In genomic region chr15:69603369-69604049, GRCh38 we compare ENCODE assay signal across 20 cellular contexts.
A peak's percentile ranks its signal among the peaks of the same experiment; 100 is the strongest.
DNase-seq lines count a peak whose midpoint lies in the region; ATAC-seq and TF ChIP-seq lines count a peak whose summit lies in the region.
"Had no signal": no experiment of that assay in that cellular context is flagged by ENCODE, and none has a peak within 500 bp of the region (broad histone marks: within the 10 kb centered on the region; RNA-seq: fewer than 3 reads in every experiment).

No MANE protein-coding gene starts in this region.

- POLR2A ChIA-PET in activated naive CD8-positive, alpha-beta T cell treated with anti-CD3 and anti-CD28 coated beads, Interleukin-2, amount 10 ng/mL, durations not matched to agents 7 days and 5 days (lab: Charles Lee) = no interaction called here
- POLR2A ChIA-PET in PC-3 (lab: Charles Lee; ENCODE audit: unreplicated experiment) = no interaction called here
- POLR2A ChIA-PET in MCF 10A (lab: Yijun Ruan, JAX) = no interaction called here

- no TSS peak for BruUV-seq in PC-3 (replicated peaks; lab: Mats Ljungman, UMichigan)
- no TSS peak for BruUV-seq in MCF 10A (replicated peaks; lab: Mats Ljungman, UMichigan)

- H3K9me3 Mint-ChIP-seq in activated naive CD8-positive, alpha-beta T cell treated with anti-CD3 and anti-CD28 coated beads, Interleukin-2, amount 10 ng/mL, durations not matched to agents 7 days and 5 days = no peaks in the 10 kb centered on the region
- H3K9me3 Mint-ChIP-seq in activated naive CD8-positive, alpha-beta T cell treated with anti-CD3 and anti-CD28 coated beads, Interleukin-2, amount 50 U/mL, for 24 hours = no peaks in the 10 kb centered on the region
- H3K9me3 Mint-ChIP-seq in endodermal cell (peaks cover 1% of the 10 kb centered on the region), MCF 10A (ENCODE audit: unreplicated experiment) (no peaks in the 10 kb centered on the region)
- H3K9me3 Mint-ChIP-seq in stimulated activated effector memory CD8-positive, alpha-beta T cell treated with anti-CD3 and anti-CD28 coated beads, Interleukin-12 subunit alpha, Interleukin-12 subunit beta, amount 100 ng/mL, for 72 hours = no peaks in the 10 kb centered on the region

- H3K27me3 ChIP-seq in PC-3 (ENCODE audit: low read length) (no peaks in the 10 kb centered on the region), endodermal cell (ENCODE audit: control insufficient read depth, insufficient read depth, low read length, poor library complexity, severe bottlenecking) (peaks cover 47% of the 10 kb centered on the region), MM.1S (replicated peaks; ENCODE audit: insufficient read depth, low read length) (no peaks in the 10 kb centered on the region)
- H3K27me3 ChIP-seq: Peyer's patch, SJCRH30 had no signal

- ATAC-seq in activated naive CD8-positive, alpha-beta T cell treated with anti-CD3 and anti-CD28 coated beads, Interleukin-2, amount 10 ng/mL, durations not matched to agents 7 days and 5 days (ENCODE audit: low read depth) = no peak
- ATAC-seq in activated naive CD8-positive, alpha-beta T cell treated with anti-CD3 and anti-CD28 coated beads, Interleukin-2, amount 50 U/mL, for 24 hours = no peak
- no peak; the same call in 1 of the 2 replicates for ATAC-seq in PC-3
- no peak for ATAC-seq in stimulated activated effector memory CD8-positive, alpha-beta T cell treated with anti-CD3 and anti-CD28 coated beads, Interleukin-12 subunit alpha, Interleukin-12 subunit beta, amount 100 ng/mL, for 72 hours
- no peak for ATAC-seq in GM19035 (IDR thresholded peaks at IDR 0.05; ENCODE audit: unreplicated experiment)
- ATAC-seq: GM12878 had no signal

- H3K36me3 Mint-ChIP-seq in activated naive CD8-positive, alpha-beta T cell treated with anti-CD3 and anti-CD28 coated beads, Interleukin-2, amount 10 ng/mL, durations not matched to agents 7 days and 5 days = no peaks in the 10 kb centered on the region
- no peaks in the 10 kb centered on the region for H3K36me3 Mint-ChIP-seq in activated naive CD8-positive, alpha-beta T cell treated with anti-CD3 and anti-CD28 coated beads, Interleukin-2, amount 50 U/mL, for 24 hours (ENCODE audit: low read depth)
- H3K36me3 Mint-ChIP-seq in endodermal cell (ENCODE audit: low read depth) (no peaks in the 10 kb centered on the region), MCF 10A (ENCODE audit: insufficient read depth, unreplicated experiment) (no peaks in the 10 kb centered on the region)
- peaks cover 3% of the 10 kb centered on the region for H3K36me3 Mint-ChIP-seq in stimulated activated effector memory CD8-positive, alpha-beta T cell treated with anti-CD3 and anti-CD28 coated beads, Interleukin-12 subunit alpha, Interleukin-12 subunit beta, amount 100 ng/mL, for 72 hours
- H3K36me3 Mint-ChIP-seq: CD4-positive, CD25-positive, alpha-beta regulatory T cell had no signal

- H4K20me1 ChIP-seq in PC-3 (ENCODE audit: low read length) (no peaks in the 10 kb centered on the region), MM.1S (ENCODE audit: insufficient read depth, low read length) (no peaks in the 10 kb centered on the region)

- H3K4me2 ChIP-seq in PC-3 (ENCODE audit: low read length) (no peak overlapping the region), MM.1S (ENCODE audit: low read depth, low read length) (no peak overlapping the region)

- H3F3A ChIP-seq in PC-3 (ENCODE audit: low read length, unreplicated experiment) (no peaks in the 10 kb centered on the region), MM.1S (ENCODE audit: insufficient read depth, low read length) (no peaks in the 10 kb centered on the region)

- TF ChIP-seq CTCF in PC-3 (conservative IDR thresholded peaks at IDR 0.05; ENCODE audit: low read depth, low read length) (no peak), endodermal cell (conservative IDR thresholded peaks at IDR 0.05) (no peak), MM.1S (IDR thresholded peaks at IDR 0.05; ENCODE audit: low read length) (no peak), MCF 10A (IDR thresholded peaks at IDR 0.05; ENCODE audit: unreplicated experiment) (no peak)

- intact Hi-C loops in PC-3 (cut with micrococcal nuclease) = no loop called here
- intact Hi-C loops in MCF 10A (cut with micrococcal nuclease) = no loop called here

- WGBS in endodermal cell (ENCODE audit: insufficient coverage in 1 of 2, insufficient read length in 1 of 2), 2 experiments = 0% methylated on average over 1 of the region's 1 CpG

- H2AFZ ChIP-seq in PC-3 (ENCODE audit: low read length) (no peak overlapping the region), MM.1S (ENCODE audit: low read length) (no peak overlapping the region)
- H2AFZ ChIP-seq: GM23248 had no signal

- H3K9ac ChIP-seq in PC-3 (ENCODE audit: low read length) = no peak overlapping the region
- H3K9ac ChIP-seq in endodermal cell (ENCODE audit: extremely low read depth, low read length, poor library complexity, severe bottlenecking) = no peak overlapping the region
- H3K9ac ChIP-seq in MM.1S (ENCODE audit: low read length) = no peak overlapping the region
- H3K9ac ChIP-seq: GM23248 had no signal

- no peaks in the 10 kb centered on the region for H3K79me2 ChIP-seq in PC-3 (ENCODE audit: low read length)
- H3K79me2 ChIP-seq in MM.1S (ENCODE audit: low read length) = no peaks in the 10 kb centered on the region

- H3K9me2 ChIP-seq in PC-3 (replicated peaks; ENCODE audit: low read length) (no peaks in the 10 kb centered on the region), MM.1S (replicated peaks; ENCODE audit: insufficient read depth, low read length) (no peaks in the 10 kb centered on the region)

- H3K4me3 ChIP-seq in PC-3 (ENCODE audit: low read length) (no peak overlapping the region), endodermal cell (ENCODE audit: low read length) (no peak overlapping the region), MM.1S (ENCODE audit: low read length) (no peak overlapping the region)
- H3K4me3 ChIP-seq: GM12878, GM23248, HAP-1, Peyer's patch, SJCRH30 had no signal

- no peak for DNase-seq in activated naive CD8-positive, alpha-beta T cell treated with anti-CD3 and anti-CD28 coated beads, Interleukin-2, amount 10 ng/mL, durations not matched to agents 7 days and 5 days
- no peak for DNase-seq in activated naive CD8-positive, alpha-beta T cell treated with anti-CD3 and anti-CD28 coated beads, Interleukin-2, amount 50 U/mL, for 24 hours
- peak; percentile 13 for DNase-seq in PC-3
- DNase-seq in endodermal cell = no peak
- no peak for DNase-seq in stimulated activated effector memory CD8-positive, alpha-beta T cell treated with anti-CD3 and anti-CD28 coated beads, Interleukin-12 subunit alpha, Interleukin-12 subunit beta, amount 100 ng/mL, for 72 hours (ENCODE audit: low spot score in 2 of 2)
- DNase-seq in MM.1S = no peak
- no peak for DNase-seq in MCF 10A (ENCODE audit: unreplicated experiment)
- DNase-seq: CD4-positive, CD25-positive, alpha-beta regulatory T cell; DMS 273 treated with DMSO at 0.1 percent for 48 hours; DMS79 treated with DMSO at 0.1 percent for 48 hours; KG1; NCI-H2227 treated with DMSO at 0.1 percent for 48 hours; SJCRH30 had no signal

- H3K4me1 Mint-ChIP-seq in activated naive CD8-positive, alpha-beta T cell treated with anti-CD3 and anti-CD28 coated beads, Interleukin-2, amount 10 ng/mL, durations not matched to agents 7 days and 5 days = peaks cover 12% of the 10 kb centered on the region
- peaks cover 3% of the 10 kb centered on the region for H3K4me1 Mint-ChIP-seq in activated naive CD8-positive, alpha-beta T cell treated with anti-CD3 and anti-CD28 coated beads, Interleukin-2, amount 50 U/mL, for 24 hours
- H3K4me1 Mint-ChIP-seq in endodermal cell (peaks cover 43% of the 10 kb centered on the region), MCF 10A (ENCODE audit: insufficient read depth, unreplicated experiment) (no peaks in the 10 kb centered on the region)
- peaks cover 10% of the 10 kb centered on the region for H3K4me1 Mint-ChIP-seq in stimulated activated effector memory CD8-positive, alpha-beta T cell treated with anti-CD3 and anti-CD28 coated beads, Interleukin-12 subunit alpha, Interleukin-12 subunit beta, amount 100 ng/mL, for 72 hours

- peak overlapping the region; percentile 7; the same call in 1 of the 2 replicates for H3K27ac ChIP-seq in PC-3 (ENCODE audit: low read length)
- H3K27ac ChIP-seq in endodermal cell (ENCODE audit: low read depth, low read length) = no peak overlapping the region
- no peak overlapping the region for H3K27ac ChIP-seq in MM.1S (ENCODE audit: low read length)
- H3K27ac ChIP-seq: GM23248, HL-60, Peyer's patch, SJCRH30 had no signal

- CTCF ChIA-PET in PC-3 (lab: Charles Lee) = interaction anchor here (0.7 kb wide), 1 partner anchor 46 kb away, joined by 4 read pairs; no protein-coding TSS in a partner anchor
- CTCF ChIA-PET in MCF 10A (lab: Yijun Ruan, JAX) = interaction anchor here (0.6 to 1.1 kb wide), 3 partner anchors 25 to 459 kb away, joined by 3 read pairs; no protein-coding TSS in a partner anchor

- no peak overlapping the region for H3K4me3 Mint-ChIP-seq in activated naive CD8-positive, alpha-beta T cell treated with anti-CD3 and anti-CD28 coated beads, Interleukin-2, amount 10 ng/mL, durations not matched to agents 7 days and 5 days
- no peak overlapping the region for H3K4me3 Mint-ChIP-seq in activated naive CD8-positive, alpha-beta T cell treated with anti-CD3 and anti-CD28 coated beads, Interleukin-2, amount 50 U/mL, for 24 hours
- H3K4me3 Mint-ChIP-seq in endodermal cell (no peak overlapping the region), MCF 10A (ENCODE audit: unreplicated experiment) (no peak overlapping the region)
- H3K4me3 Mint-ChIP-seq in stimulated activated effector memory CD8-positive, alpha-beta T cell treated with anti-CD3 and anti-CD28 coated beads, Interleukin-12 subunit alpha, Interleukin-12 subunit beta, amount 100 ng/mL, for 72 hours = no peak overlapping the region
- H3K4me3 Mint-ChIP-seq: B cell; CD4-positive, CD25-positive, alpha-beta regulatory T cell had no signal

- H3K4me1 ChIP-seq in PC-3 (ENCODE audit: insufficient read depth, low read length) (peaks cover 7% of the 10 kb centered on the region), endodermal cell (ENCODE audit: control insufficient read depth, insufficient read depth, low read length) (peaks cover 4% of the 10 kb centered on the region), MM.1S (ENCODE audit: low read length) (no peaks in the 10 kb centered on the region)
- H3K4me1 ChIP-seq: HAP-1, Peyer's patch, SJCRH30 had no signal

- no peaks in the 10 kb centered on the region for H3K9me3 ChIP-seq in PC-3 (ENCODE audit: low read length)
- no peaks in the 10 kb centered on the region for H3K9me3 ChIP-seq in endodermal cell (ENCODE audit: control insufficient read depth, low read length)
- no peaks in the 10 kb centered on the region for H3K9me3 ChIP-seq in MM.1S (replicated peaks; ENCODE audit: insufficient read depth, low read length)
- H3K9me3 ChIP-seq: HAP-1, Peyer's patch, SJCRH30 had no signal

- peaks cover 33% of the 10 kb centered on the region for H3K27me3 Mint-ChIP-seq in activated naive CD8-positive, alpha-beta T cell treated with anti-CD3 and anti-CD28 coated beads, Interleukin-2, amount 10 ng/mL, durations not matched to agents 7 days and 5 days
- H3K27me3 Mint-ChIP-seq in activated naive CD8-positive, alpha-beta T cell treated with anti-CD3 and anti-CD28 coated beads, Interleukin-2, amount 50 U/mL, for 24 hours = peaks cover 7% of the 10 kb centered on the region
- H3K27me3 Mint-ChIP-seq in endodermal cell (ENCODE audit: insufficient read depth) (peaks cover 71% of the 10 kb centered on the region), MCF 10A (ENCODE audit: insufficient read depth, unreplicated experiment) (peaks cover 47% of the 10 kb centered on the region)

- H3K36me3 ChIP-seq in PC-3 (ENCODE audit: low read depth, low read length) = no peaks in the 10 kb centered on the region
- no peaks in the 10 kb centered on the region for H3K36me3 ChIP-seq in endodermal cell (ENCODE audit: control insufficient read depth, insufficient read depth, low read length)
- H3K36me3 ChIP-seq in MM.1S (replicated peaks; ENCODE audit: insufficient read depth, low read length) = no peaks in the 10 kb centered on the region
- H3K36me3 ChIP-seq: HAP-1, Peyer's patch, SJCRH30 had no signal

- H3K27ac Mint-ChIP-seq in activated naive CD8-positive, alpha-beta T cell treated with anti-CD3 and anti-CD28 coated beads, Interleukin-2, amount 10 ng/mL, durations not matched to agents 7 days and 5 days = peak overlapping the region; percentile 11
- H3K27ac Mint-ChIP-seq in activated naive CD8-positive, alpha-beta T cell treated with anti-CD3 and anti-CD28 coated beads, Interleukin-2, amount 50 U/mL, for 24 hours = no peak overlapping the region
- peak overlapping the region; percentile 56 for H3K27ac Mint-ChIP-seq in endodermal cell
- peak overlapping the region; percentile 24 for H3K27ac Mint-ChIP-seq in stimulated activated effector memory CD8-positive, alpha-beta T cell treated with anti-CD3 and anti-CD28 coated beads, Interleukin-12 subunit alpha, Interleukin-12 subunit beta, amount 100 ng/mL, for 72 hours
- no peak overlapping the region for H3K27ac Mint-ChIP-seq in MCF 10A (ENCODE audit: low read depth, unreplicated experiment)
- H3K27ac Mint-ChIP-seq: B cell; CD4-positive, CD25-positive, alpha-beta regulatory T cell had no signal

Comparison
In these comparisons a context has a peak if more than half of its experiments do, and no peak if none do; other contexts are left out.
1. H3K27ac Mint-ChIP-seq: peak in activated naive CD8-positive, alpha-beta T cell treated with anti-CD3 and anti-CD28 coated beads, Interleukin-2, amount 10 ng/mL, durations not matched to agents 7 days and 5 days (single experiment), endodermal cell (single experiment) and stimulated activated effector memory CD8-positive, alpha-beta T cell treated with anti-CD3 and anti-CD28 coated beads, Interleukin-12 subunit alpha, Interleukin-12 subunit beta, amount 100 ng/mL, for 72 hours (single experiment); none in activated naive CD8-positive, alpha-beta T cell treated with anti-CD3 and anti-CD28 coated beads, Interleukin-2, amount 50 U/mL, for 24 hours (single experiment) and MCF 10A (single experiment).